ENCODE assay signal across 19 cellular contexts in the genomic region with DNA sequence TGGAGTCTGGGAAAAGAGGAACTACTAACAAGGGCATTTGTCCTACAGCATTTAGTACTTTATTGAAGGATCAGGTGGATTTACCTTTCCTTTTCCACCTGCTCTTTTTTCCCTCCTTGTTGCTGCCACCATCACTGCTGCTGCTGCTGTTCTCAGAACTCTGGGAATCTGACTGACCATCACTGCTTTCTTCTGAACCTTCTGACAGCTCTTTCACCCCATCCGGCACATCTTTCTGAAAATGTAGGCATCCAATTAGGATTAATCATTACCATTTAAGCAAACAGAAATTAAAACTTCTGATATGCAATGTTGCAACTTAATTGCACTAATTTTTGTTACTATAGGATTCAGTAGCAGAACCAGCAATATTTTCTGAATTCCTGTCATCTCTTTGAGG.
"Had no signal": no experiment of that assay in that cellular context is flagged by ENCODE, and none has a peak within 500 bp of the region (broad histone marks: within the 10 kb centered on the region; RNA-seq: fewer than 3 reads in every experiment).

No MANE protein-coding gene starts in this region.

- H3K27ac ChIP-seq: colonic mucosa, esophagus squamous epithelium, prostate gland had no signal

- ATAC-seq: activated T-cell treated with anti-CD3 and anti-CD28 coated beads, Interleukin-2, amount 50 U/mL, for 72 hours; left ventricle myocardium superior; mucosa of descending colon; right cardiac atrium had no signal

- H3K27me3 Mint-ChIP-seq: brain, memory B cell, type B pancreatic cell had no signal

- H3K9me3 Mint-ChIP-seq: activated T-cell treated with anti-CD3 and anti-CD28 coated beads, Interleukin-2, amount 50 U/mL, for 72 hours; memory B cell; nephron; type B pancreatic cell had no signal

- H3K4me1 Mint-ChIP-seq: nephron had no signal

- H3K4me3 Mint-ChIP-seq: activated T-cell treated with anti-CD3 and anti-CD28 coated beads, Interleukin-2, amount 50 U/mL, for 72 hours; brain; memory B cell; nephron; type B pancreatic cell had no signal

- DNase-seq: activated naive CD4-positive, alpha-beta T cell treated with Interleukin-2 at 50 U/mL for 16 hours; activated T-cell treated with anti-CD3 and anti-CD28 coated beads, Interleukin-2, amount 50 U/mL, for 72 hours; central memory CD4-positive, alpha-beta T cell; colonic mucosa; esophagus squamous epithelium; hippocampal formation; kidney; left ventricle myocardium superior; mucosa of descending colon; occipital lobe; right cardiac atrium; small intestine; stimulated activated CD4-positive, alpha-beta T cell treated with anti-CD3 and anti-CD28 coated beads, Interleukin-4, amount 100 ng/mL, for 24 hours; stimulated activated naive CD4-positive, alpha-beta T cell treated with Interleukin-2 at 50 U/mL for 16 hours had no signal

- H3K27ac Mint-ChIP-seq: activated T-cell treated with anti-CD3 and anti-CD28 coated beads, Interleukin-2, amount 50 U/mL, for 72 hours; brain; memory B cell; nephron; type B pancreatic cell had no signal
